Comparison of ENCODE assay signal across 8 cellular contexts in genomic region chr15:70319466-70319865, GRCh38.
DNase-seq lines count a peak whose midpoint lies in the region; ATAC-seq and TF ChIP-seq lines count a peak whose summit lies in the region.

No MANE protein-coding gene starts in this region.

- H3K27me3 Mint-ChIP-seq in HFFc6 (ENCODE audit: insufficient read depth) = peaks cover 16% of the 10 kb centered on the region
- H3K27me3 Mint-ChIP-seq in IgD-negative memory B cell = peaks cover 5% of the 10 kb centered on the region
- peaks cover 0 to 27% (median 0%) of the 10 kb centered on the region in 5 donors for H3K27me3 Mint-ChIP-seq in naive thymus-derived CD4-positive, alpha-beta T cell
- H3K27me3 Mint-ChIP-seq in activated T-cell treated with anti-CD3 and anti-CD28 coated beads, Interleukin-2, amount 50 U/mL, for 4 hours (ENCODE audit: low read depth) = peaks cover 4% of the 10 kb centered on the region

- peak overlapping the region; percentile 21; the same call in 1 of the 2 replicates for H3K4me3 Mint-ChIP-seq in HFFc6
- peak overlapping the region; percentile 10 to 86 (median 64) for H3K4me3 Mint-ChIP-seq in IgD-negative memory B cell
- H3K4me3 Mint-ChIP-seq in naive thymus-derived CD4-positive, alpha-beta T cell = no peak overlapping the region
- H3K4me3 Mint-ChIP-seq in activated T-cell treated with anti-CD3 and anti-CD28 coated beads, Interleukin-2, amount 50 U/mL, for 4 hours = no peak overlapping the region

- TF ChIP-seq CTCF in HFFc6 (IDR thresholded peaks at IDR 0.05) (no peak), WERI-Rb-1 (IDR thresholded peaks at IDR 0.05; ENCODE audit: low read depth, low read length) (no peak)

- H3K27ac Mint-ChIP-seq in HFFc6 = peak overlapping the region; percentile 56
- H3K27ac Mint-ChIP-seq in IgD-negative memory B cell = peak overlapping the region; percentile 87 to 99 (median 89)
- no peak overlapping the region for H3K27ac Mint-ChIP-seq in naive thymus-derived CD4-positive, alpha-beta T cell

- no peaks in the 10 kb centered on the region for H3K36me3 ChIP-seq in naive thymus-derived CD4-positive, alpha-beta T cell (ENCODE audit: control insufficient read depth in 2 of 3, insufficient read depth in 3 of 3, low read length in 3 of 3)
- no peaks in the 10 kb centered on the region for H3K36me3 ChIP-seq in WERI-Rb-1

- DNase-seq in HFFc6 = no peak
- no peak for DNase-seq in naive thymus-derived CD4-positive, alpha-beta T cell
- DNase-seq in OCI-M2 (lab: John Stamatoyannopoulos, UW; ENCODE audit: unreplicated experiment) = no peak
- DNase-seq in WERI-Rb-1 = no peak
- no peak for DNase-seq in HT-29 (ENCODE audit: low spot score)
- DNase-seq in activated T-cell treated with anti-CD3 and anti-CD28 coated beads, Interleukin-2, amount 50 U/mL, for 4 hours = no peak

- peaks cover 59% of the 10 kb centered on the region for H3K4me1 Mint-ChIP-seq in HFFc6 (ENCODE audit: low read depth)
- peaks cover 41 to 50% (median 48%) of the 10 kb centered on the region in 3 donors for H3K4me1 Mint-ChIP-seq in IgD-negative memory B cell
- H3K4me1 Mint-ChIP-seq in naive thymus-derived CD4-positive, alpha-beta T cell = peaks cover 0 to 13% (median 0%) of the 10 kb centered on the region in 7 donors
- H3K4me1 Mint-ChIP-seq in activated T-cell treated with anti-CD3 and anti-CD28 coated beads, Interleukin-2, amount 50 U/mL, for 4 hours (ENCODE audit: low read depth) = peaks cover 9% of the 10 kb centered on the region

- peak; percentile 72 for ATAC-seq in GM18858 (IDR thresholded peaks at IDR 0.05; ENCODE audit: unreplicated experiment)
- ATAC-seq in naive thymus-derived CD4-positive, alpha-beta T cell = peak; percentile 56
- no peak for ATAC-seq in activated T-cell treated with anti-CD3 and anti-CD28 coated beads, Interleukin-2, amount 50 U/mL, for 4 hours

- H3K36me3 Mint-ChIP-seq in HFFc6 (ENCODE audit: low read depth) = peaks cover 4% of the 10 kb centered on the region; the same call in 1 of the 2 replicates
- no peaks in the 10 kb centered on the region for H3K36me3 Mint-ChIP-seq in IgD-negative memory B cell
- no peaks in the 10 kb centered on the region for H3K36me3 Mint-ChIP-seq in naive thymus-derived CD4-positive, alpha-beta T cell
- H3K36me3 Mint-ChIP-seq in activated T-cell treated with anti-CD3 and anti-CD28 coated beads, Interleukin-2, amount 50 U/mL, for 4 hours (ENCODE audit: insufficient read depth) = no peaks in the 10 kb centered on the region

- H3K9me3 Mint-ChIP-seq in HFFc6 = no peaks in the 10 kb centered on the region
- no peaks in the 10 kb centered on the region for H3K9me3 Mint-ChIP-seq in IgD-negative memory B cell
- no peaks in the 10 kb centered on the region for H3K9me3 Mint-ChIP-seq in naive thymus-derived CD4-positive, alpha-beta T cell
- no peaks in the 10 kb centered on the region for H3K9me3 Mint-ChIP-seq in activated T-cell treated with anti-CD3 and anti-CD28 coated beads, Interleukin-2, amount 50 U/mL, for 4 hours

- H3K9me3 ChIP-seq in naive thymus-derived CD4-positive, alpha-beta T cell (ENCODE audit: control insufficient read depth in 2 of 3, low read length in 3 of 3) = no peaks in the 10 kb centered on the region
- H3K9me3 ChIP-seq in WERI-Rb-1 (ENCODE audit: severe bottlenecking) = no peaks in the 10 kb centered on the region

- intact Hi-C loops in naive thymus-derived CD4-positive, alpha-beta T cell (cut with micrococcal nuclease) = no loop called here

- POLR2A ChIA-PET in naive thymus-derived CD4-positive, alpha-beta T cell (lab: Charles Lee) = no interaction called here

- CTCF ChIA-PET in naive thymus-derived CD4-positive, alpha-beta T cell (lab: Charles Lee) = interaction anchor here (0.7 kb wide), 1 partner anchor 49 kb away, joined by 3 read pairs; no protein-coding TSS in a partner anchor

- H3K27me3 ChIP-seq in naive thymus-derived CD4-positive, alpha-beta T cell (ENCODE audit: control insufficient read depth in 2 of 2, insufficient read depth in 2 of 2, low read length in 2 of 2) = no peaks in the 10 kb centered on the region
- H3K27me3 ChIP-seq in WERI-Rb-1 (ENCODE audit: insufficient read depth, low read depth, severe bottlenecking) = no peaks in the 10 kb centered on the region

- H3K4me3 ChIP-seq in naive thymus-derived CD4-positive, alpha-beta T cell (ENCODE audit: low read length) = no peak overlapping the region
- no peak overlapping the region for H3K4me3 ChIP-seq in WERI-Rb-1 (ENCODE audit: low read depth, low read length)

- H3K4me1 ChIP-seq in naive thymus-derived CD4-positive, alpha-beta T cell (ENCODE audit: control insufficient read depth in 2 of 2, insufficient read depth in 2 of 2, low read length in 2 of 2) = no peaks in the 10 kb centered on the region

- no peak overlapping the region for H3K27ac ChIP-seq in naive thymus-derived CD4-positive, alpha-beta T cell (ENCODE audit: low read depth, low read length)
- H3K27ac ChIP-seq in WERI-Rb-1 = no peak overlapping the region

Comparison
In these comparisons a context has a peak if more than half of its experiments do, and no peak if none do; other contexts are left out.
1. ATAC-seq: peak in GM18858 (single experiment) and naive thymus-derived CD4-positive, alpha-beta T cell (single experiment); none in activated T-cell treated with anti-CD3 and anti-CD28 coated beads, Interleukin-2, amount 50 U/mL, for 4 hours (0 of 2).
2. H3K27ac Mint-ChIP-seq: peak in HFFc6 (single experiment) and IgD-negative memory B cell (3 of 3); none in naive thymus-derived CD4-positive, alpha-beta T cell (0 of 9).
3. H3K4me3 Mint-ChIP-seq: peak in HFFc6 (single experiment) and IgD-negative memory B cell (4 of 4); none in naive thymus-derived CD4-positive, alpha-beta T cell (0 of 10) and activated T-cell treated with anti-CD3 and anti-CD28 coated beads, Interleukin-2, amount 50 U/mL, for 4 hours (single experiment).